ENCODE assay signal across 8 cellular contexts in genomic region chr3:141401584-141402475, GRCh38. TPM values are rescaled to one million over a fixed set of nuclear protein-coding genes. Genes with fewer than 3 reads are reported as not detected.
DNase-seq lines count a peak whose midpoint lies in the region; ATAC-seq and TF ChIP-seq lines count a peak whose summit lies in the region.

No MANE protein-coding gene starts in this region.

- H3K4me1 Mint-ChIP-seq in T-helper 1 cell treated with Interleukin-12 subunit alpha and Interleukin-12 subunit beta and Interleukin-4 antibody, amounts not matched to agents 30 μg/mL and 1 μg/mL, for 36 hours (ENCODE audit: low read depth), result peaks cover 22% of the 10 kb centered on the region

- intact Hi-C loops in left colon (cut with DNase I, micrococcal nuclease), result no loop called here

- peaks cover 32% of the 10 kb centered on the region for H3K36me3 Mint-ChIP-seq in T-helper 1 cell treated with Interleukin-12 subunit alpha and Interleukin-12 subunit beta and Interleukin-4 antibody, amounts not matched to agents 30 μg/mL and 1 μg/mL, for 36 hours (ENCODE audit: low read depth)

- TF ChIP-seq CTCF in cardiac fibroblast (IDR thresholded peaks at IDR 0.05; ENCODE audit: low read depth, low read length), result no peak

- H3K27ac Mint-ChIP-seq in T-helper 1 cell treated with Interleukin-12 subunit alpha and Interleukin-12 subunit beta and Interleukin-4 antibody, amounts not matched to agents 30 μg/mL and 1 μg/mL, for 36 hours, result peak overlapping the region; percentile 52

- ATAC-seq in GM19043 (IDR thresholded peaks at IDR 0.05; ENCODE audit: low read depth, unreplicated experiment), result peak; percentile 62
- peak; percentile 71 for ATAC-seq in HG03159 (IDR thresholded peaks at IDR 0.05; ENCODE audit: unreplicated experiment)
- ATAC-seq in left colon, result peak; percentile 63

- peak in 9 of 14 donors; percentile 41 to 83 (median 61) for DNase-seq in C1 segment of cervical spinal cord (lab: John Stamatoyannopoulos, UW)
- peak in 1 of 2 donors; percentile 61 for DNase-seq in cardiac fibroblast (ENCODE audit: low read depth in 2 of 2)
- peak in 1 of 2 donors; percentile 64 for DNase-seq in left colon
- peak; percentile 39 for DNase-seq in stimulated activated CD8-positive, alpha-beta memory T cell treated with anti-CD3 and anti-CD28 coated beads, Interleukin-12 subunit alpha, Interleukin-12 subunit beta, amount 100 ng/mL, for 4 hours (ENCODE audit: low read depth)
- DNase-seq in SIG-M5 treated with dmso at 0.1 percent for 504 hours (lab: John Stamatoyannopoulos, UW; ENCODE audit: unreplicated experiment), result no peak

- peaks cover 5% of the 10 kb centered on the region for H3K9me3 Mint-ChIP-seq in T-helper 1 cell treated with Interleukin-12 subunit alpha and Interleukin-12 subunit beta and Interleukin-4 antibody, amounts not matched to agents 30 μg/mL and 1 μg/mL, for 36 hours

- H3K4me3 ChIP-seq in cardiac fibroblast (replicated peaks in 1 of 2; ENCODE audit: low read depth in 2 of 2, low read length in 2 of 2), result peak overlapping the region; percentile 15 to 56

- no peaks in the 10 kb centered on the region for H3K27me3 Mint-ChIP-seq in T-helper 1 cell treated with Interleukin-12 subunit alpha and Interleukin-12 subunit beta and Interleukin-4 antibody, amounts not matched to agents 30 μg/mL and 1 μg/mL, for 36 hours (ENCODE audit: low read depth)

- peak overlapping the region; percentile 61 for H3K4me3 Mint-ChIP-seq in T-helper 1 cell treated with Interleukin-12 subunit alpha and Interleukin-12 subunit beta and Interleukin-4 antibody, amounts not matched to agents 30 μg/mL and 1 μg/mL, for 36 hours

RNA-seq across cellular contexts. Expression of gene ZBTB38, which starts 33.5 kb away (rescaled TPM):
- total RNA-seq in left colon, result 100 to 1,000 TPM; 120 to 143 TPM
